13 cellular contexts compared by ENCODE assay signal in genomic region chr1:148483029-148483428, GRCh38. TPM values are rescaled to one million over a fixed set of nuclear protein-coding genes. Genes with fewer than 3 reads are reported as not detected.
DNase-seq lines count a peak whose midpoint lies in the region; ATAC-seq, FAIRE-seq and TF ChIP-seq lines count a peak whose summit lies in the region.
"Not testable (repeated sequence)": the region's sequence is repeated elsewhere in the genome, so short reads cannot be mapped to it uniquely, and the experiment has no call there.
"Had no signal": no experiment of that assay in that cellular context is flagged by ENCODE, and none has a peak within 500 bp of the region (broad histone marks: within the 10 kb centered on the region; RNA-seq: fewer than 3 reads in every experiment).

Gene PPIAL4G (minus strand): TSS chr1:148483302. CDS start chr1:148483252, 50 bp downstream.

- not testable (repeated sequence) for H3K36me3 ChIP-seq in CD8-positive, alpha-beta T cell (ENCODE audit: insufficient read depth, low read length); MM.1S (replicated peaks; ENCODE audit: insufficient read depth, low read length); kidney (ENCODE audit: control insufficient read depth in 1 of 2, insufficient read depth in 2 of 2, low read length in 2 of 2)

- peaks cover 12% of the 10 kb centered on the region for H3K4me1 Mint-ChIP-seq in CD8-positive, alpha-beta T cell (ENCODE audit: low read depth)
- H3K4me1 Mint-ChIP-seq in activated CD4-positive, alpha-beta T cell treated with anti-CD3 and anti-CD28 coated beads, Interleukin-2, amount 10 ng/mL, durations not matched to agents 7 days and 5 days; activated naive CD4-positive, alpha-beta T cell treated with anti-CD3 and anti-CD28 coated beads, Interleukin-2, amount 50 U/mL, for 24 hours; natural killer cell: not testable (repeated sequence)

- not testable (repeated sequence) for H3K9ac ChIP-seq in MM.1S (ENCODE audit: low read length); kidney (ENCODE audit: low read length in 2 of 2)

- peak within 1 kb of the TSS; percentile 88 for H3K27ac Mint-ChIP-seq in CD8-positive, alpha-beta T cell
- H3K27ac Mint-ChIP-seq in activated CD4-positive, alpha-beta T cell treated with anti-CD3 and anti-CD28 coated beads, Interleukin-2, amount 10 ng/mL, durations not matched to agents 7 days and 5 days: peak within 1 kb of the TSS; percentile 19
- H3K27ac Mint-ChIP-seq in activated naive CD4-positive, alpha-beta T cell treated with anti-CD3 and anti-CD28 coated beads, Interleukin-2, amount 50 U/mL, for 24 hours: peak within 1 kb of the TSS; percentile 84
- H3K27ac Mint-ChIP-seq in natural killer cell: peak within 1 kb of the TSS in 1 of 2 donors; percentile 58

- ATAC-seq in CD8-positive, alpha-beta T cell; left cardiac atrium; natural killer cell: not testable (repeated sequence)

- not testable (repeated sequence) for H3K4me2 ChIP-seq in MM.1S (ENCODE audit: low read depth, low read length)

- H3K27me3 ChIP-seq in CD8-positive, alpha-beta T cell (ENCODE audit: insufficient read depth, low read length); MM.1S (replicated peaks; ENCODE audit: insufficient read depth, low read length): not testable (repeated sequence)

- FAIRE-seq in kidney (lab: Jason Lieb, UNC): not testable (repeated sequence)

- intact Hi-C loops in CD8-positive, alpha-beta T cell (cut with DNase I, micrococcal nuclease); left cardiac atrium (cut with DNase I); kidney (cut with DNase I); natural killer cell (cut with micrococcal nuclease): not testable (repeated sequence)

- not testable (repeated sequence) for H3K9me3 Mint-ChIP-seq in CD8-positive, alpha-beta T cell; activated CD4-positive, alpha-beta T cell treated with anti-CD3 and anti-CD28 coated beads, Interleukin-2, amount 10 ng/mL, durations not matched to agents 7 days and 5 days; activated naive CD4-positive, alpha-beta T cell treated with anti-CD3 and anti-CD28 coated beads, Interleukin-2, amount 50 U/mL, for 24 hours; natural killer cell

- not testable (repeated sequence) for H3K9me2 ChIP-seq in MM.1S (replicated peaks; ENCODE audit: insufficient read depth, low read length)

- H3K4me3 Mint-ChIP-seq in CD8-positive, alpha-beta T cell: peak within 1 kb of the TSS; percentile 32
- H3K4me3 Mint-ChIP-seq in activated CD4-positive, alpha-beta T cell treated with anti-CD3 and anti-CD28 coated beads, Interleukin-2, amount 10 ng/mL, durations not matched to agents 7 days and 5 days; activated naive CD4-positive, alpha-beta T cell treated with anti-CD3 and anti-CD28 coated beads, Interleukin-2, amount 50 U/mL, for 24 hours: not testable (repeated sequence)
- H3K4me3 Mint-ChIP-seq in natural killer cell: peak within 1 kb of the TSS; percentile 40

- not testable (repeated sequence) for H3K9me3 ChIP-seq in CD8-positive, alpha-beta T cell (ENCODE audit: low read length); MM.1S (replicated peaks; ENCODE audit: insufficient read depth, low read length); kidney (ENCODE audit: control insufficient read depth in 1 of 2, low read length in 2 of 2)

- CTCF ChIA-PET in CD8-positive, alpha-beta T cell (lab: Charles Lee); activated CD4-positive, alpha-beta T cell treated with anti-CD3 and anti-CD28 coated beads, Interleukin-2, amount 10 ng/mL, durations not matched to agents 7 days and 5 days (lab: Charles Lee): not testable (repeated sequence)

- POLR2A ChIA-PET in CD8-positive, alpha-beta T cell (lab: Charles Lee); activated CD4-positive, alpha-beta T cell treated with anti-CD3 and anti-CD28 coated beads, Interleukin-2, amount 10 ng/mL, durations not matched to agents 7 days and 5 days (lab: Charles Lee): not testable (repeated sequence)

- not testable (repeated sequence) for H4K20me1 ChIP-seq in MM.1S (ENCODE audit: insufficient read depth, low read length)

- not testable (repeated sequence) for H3K4me3 ChIP-seq in CD8-positive, alpha-beta T cell (ENCODE audit: low read depth, low read length); MM.1S (ENCODE audit: low read length); kidney (ENCODE audit: low read length in 2 of 2)

- H3K79me2 ChIP-seq in MM.1S (ENCODE audit: low read length): not testable (repeated sequence)

- not testable (repeated sequence) for H3K4me1 ChIP-seq in CD8-positive, alpha-beta T cell (ENCODE audit: insufficient read depth, low read length); MM.1S (ENCODE audit: low read length); kidney (ENCODE audit: control insufficient read depth in 1 of 2, insufficient read depth in 1 of 2, low read depth in 1 of 2, low read length in 2 of 2)

- not testable (repeated sequence) for TF ChIP-seq CTCF in CD8-positive, alpha-beta T cell (IDR thresholded peaks at IDR 0.05); MM.1S (IDR thresholded peaks at IDR 0.05; ENCODE audit: low read length); kidney (IDR thresholded peaks at IDR 0.05; ENCODE audit: borderline replicate concordance, extremely low read depth, insufficient read depth); natural killer cell (IDR thresholded peaks at IDR 0.05)

- DNase-seq in CD8-positive, alpha-beta T cell: peak in 1 of 7 experiments; percentile 3
- peak; percentile 0 for DNase-seq in MM.1S
- not testable (repeated sequence) for DNase-seq in activated CD4-positive, alpha-beta T cell treated with anti-CD3 and anti-CD28 coated beads, Interleukin-2, amount 10 ng/mL, durations not matched to agents 7 days and 5 days; natural killer cell
- peak; percentile 22 for DNase-seq in ecto neural progenitor cell (ENCODE audit: low spot score)
- DNase-seq in left cardiac atrium: peak; percentile 4
- DNase-seq in kidney: peak; percentile 20

- not testable (repeated sequence) for H3F3A ChIP-seq in MM.1S (ENCODE audit: insufficient read depth, low read length)

- H3K27ac ChIP-seq in CD8-positive, alpha-beta T cell (ENCODE audit: low read depth, low read length); MM.1S (ENCODE audit: low read length); kidney (ENCODE audit: low read depth in 2 of 2, low read length in 2 of 2): not testable (repeated sequence)

- H3K27me3 Mint-ChIP-seq in CD8-positive, alpha-beta T cell (ENCODE audit: low read depth); activated CD4-positive, alpha-beta T cell treated with anti-CD3 and anti-CD28 coated beads, Interleukin-2, amount 10 ng/mL, durations not matched to agents 7 days and 5 days; activated naive CD4-positive, alpha-beta T cell treated with anti-CD3 and anti-CD28 coated beads, Interleukin-2, amount 50 U/mL, for 24 hours; natural killer cell (ENCODE audit: low read depth in 2 of 2): not testable (repeated sequence)

- not testable (repeated sequence) for H3K36me3 Mint-ChIP-seq in CD8-positive, alpha-beta T cell; activated CD4-positive, alpha-beta T cell treated with anti-CD3 and anti-CD28 coated beads, Interleukin-2, amount 10 ng/mL, durations not matched to agents 7 days and 5 days (ENCODE audit: low read depth); activated naive CD4-positive, alpha-beta T cell treated with anti-CD3 and anti-CD28 coated beads, Interleukin-2, amount 50 U/mL, for 24 hours; natural killer cell

- not testable (repeated sequence) for H2AFZ ChIP-seq in MM.1S (ENCODE audit: low read length)

RNA-seq across cellular contexts. Expression of gene PPIAL4G, which starts in this region (rescaled TPM):
- under 1 TPM; 0.11 to 0.25 TPM for total RNA-seq in CD8-positive, alpha-beta T cell
- 1 to 10 TPM in 1 of 2 experiments, under 1 TPM in 1; 0.84 to 1.1 TPM for total RNA-seq in activated CD4-positive, alpha-beta T cell treated with anti-CD3 and anti-CD28 coated beads, Interleukin-2, amount 10 ng/mL, durations not matched to agents 7 days and 5 days
- total RNA-seq in left cardiac atrium: not detected
- total RNA-seq in kidney: 0.35 TPM
- not detected for polyA plus RNA-seq in kidney (ENCODE audit: insufficient read depth, low read depth, low replicate concordance)
- total RNA-seq in natural killer cell: under 1 TPM; 0.33 to 0.50 (median 0.43) TPM
- total RNA-seq: A172, A673, Caco-2, HFFc6 had no signal
- polyA plus RNA-seq: BJ had no signal

Comparison
In these comparisons a context has a peak if more than half of its experiments do, and no peak if none do; other contexts are left out.
1. Peak in DNase-seq in left cardiac atrium; RNA of the gene not detected or under 1 TPM.
2. Peak in DNase-seq in kidney; RNA of the gene not detected or under 1 TPM.